2 cellular contexts compared by ENCODE assay signal in the genomic region with DNA sequence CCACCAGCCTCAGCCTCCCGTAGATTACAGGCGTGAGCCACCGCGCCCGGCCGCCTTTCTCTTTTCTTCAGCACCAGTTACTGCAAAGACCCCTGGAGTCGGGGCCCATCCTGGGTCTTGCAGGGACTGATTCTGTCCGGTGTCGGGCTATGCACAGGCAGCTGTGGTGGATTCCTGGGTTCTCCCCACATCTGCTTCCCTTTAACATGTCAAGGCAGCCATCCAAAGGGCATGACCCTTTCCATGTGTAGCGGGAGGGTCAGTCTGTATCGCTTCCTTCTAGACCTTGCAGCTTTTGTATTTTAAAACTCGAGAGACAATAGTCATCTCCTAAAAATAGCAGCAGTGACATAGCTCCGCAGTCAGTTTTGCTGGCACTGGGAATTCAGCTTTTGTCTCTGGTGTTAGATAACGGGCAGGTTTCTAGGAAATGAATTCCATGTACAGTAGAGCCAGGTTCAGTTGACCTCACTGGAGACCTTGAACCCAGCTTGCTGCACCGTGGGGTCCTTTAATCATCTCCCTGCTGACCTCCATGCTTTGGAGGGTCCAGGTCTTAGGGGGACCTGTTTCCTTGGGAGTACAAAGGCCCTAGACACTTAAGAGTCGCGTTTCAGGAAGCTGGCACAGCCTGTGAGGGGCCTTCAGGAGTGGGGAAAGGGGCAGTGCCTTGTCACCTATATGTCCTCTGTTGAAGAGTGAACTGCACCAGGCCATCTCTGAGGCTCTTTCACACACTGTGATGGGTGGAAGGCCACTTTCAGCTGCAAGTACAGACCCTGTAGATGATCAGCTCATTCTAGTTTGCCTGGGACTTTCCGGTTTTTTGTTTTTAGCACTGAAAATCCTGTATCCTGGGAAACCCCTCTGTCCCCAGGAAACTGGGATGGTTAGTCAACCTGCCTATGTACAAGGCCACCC.
TF ChIP-seq lines count a peak whose summit lies in the region.

No MANE protein-coding gene starts in this region.

TF ChIP-seq in liver, 16 proteins besides CTCF, POLR2A, EP300 and RAD21 (continued from another document):
- TF ChIP-seq, protein P1, sequence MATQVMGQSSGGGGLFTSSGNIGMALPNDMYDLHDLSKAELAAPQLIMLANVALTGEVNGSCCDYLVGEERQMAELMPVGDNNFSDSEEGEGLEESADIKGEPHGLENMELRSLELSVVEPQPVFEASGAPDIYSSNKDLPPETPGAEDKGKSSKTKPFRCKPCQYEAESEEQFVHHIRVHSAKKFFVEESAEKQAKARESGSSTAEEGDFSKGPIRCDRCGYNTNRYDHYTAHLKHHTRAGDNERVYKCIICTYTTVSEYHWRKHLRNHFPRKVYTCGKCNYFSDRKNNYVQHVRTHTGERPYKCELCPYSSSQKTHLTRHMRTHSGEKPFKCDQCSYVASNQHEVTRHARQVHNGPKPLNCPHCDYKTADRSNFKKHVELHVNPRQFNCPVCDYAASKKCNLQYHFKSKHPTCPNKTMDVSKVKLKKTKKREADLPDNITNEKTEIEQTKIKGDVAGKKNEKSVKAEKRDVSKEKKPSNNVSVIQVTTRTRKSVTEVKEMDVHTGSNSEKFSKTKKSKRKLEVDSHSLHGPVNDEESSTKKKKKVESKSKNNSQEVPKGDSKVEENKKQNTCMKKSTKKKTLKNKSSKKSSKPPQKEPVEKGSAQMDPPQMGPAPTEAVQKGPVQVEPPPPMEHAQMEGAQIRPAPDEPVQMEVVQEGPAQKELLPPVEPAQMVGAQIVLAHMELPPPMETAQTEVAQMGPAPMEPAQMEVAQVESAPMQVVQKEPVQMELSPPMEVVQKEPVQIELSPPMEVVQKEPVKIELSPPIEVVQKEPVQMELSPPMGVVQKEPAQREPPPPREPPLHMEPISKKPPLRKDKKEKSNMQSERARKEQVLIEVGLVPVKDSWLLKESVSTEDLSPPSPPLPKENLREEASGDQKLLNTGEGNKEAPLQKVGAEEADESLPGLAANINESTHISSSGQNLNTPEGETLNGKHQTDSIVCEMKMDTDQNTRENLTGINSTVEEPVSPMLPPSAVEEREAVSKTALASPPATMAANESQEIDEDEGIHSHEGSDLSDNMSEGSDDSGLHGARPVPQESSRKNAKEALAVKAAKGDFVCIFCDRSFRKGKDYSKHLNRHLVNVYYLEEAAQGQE (IDR thresholded peaks at IDR 0.05) = no peak
- no peak for TF ChIP-seq HNF4G (IDR thresholded peaks at IDR 0.05)
- no peak for TF ChIP-seq GABPA (IDR thresholded peaks at IDR 0.05 in 1 of 2, conservative IDR thresholded peaks at IDR 0.05 in 1 of 2)
- TF ChIP-seq NR2F2 (IDR thresholded peaks at IDR 0.05) = peak; percentile 99
- no peak for TF ChIP-seq TAF1 (conservative IDR thresholded peaks at IDR 0.05)
- TF ChIP-seq RXRA (IDR thresholded peaks at IDR 0.05) = peak in 1 of 2 donors; percentile 6

TF ChIP-seq in HepG2, 621 proteins besides CTCF, POLR2A, EP300 and RAD21 (continued from another document):
- TF ChIP-seq, protein P1 (IDR thresholded peaks at IDR 0.05; ENCODE audit: borderline replicate concordance in 1 of 2, low read depth in 1 of 2, low read length in 2 of 2) = no peak
- TF ChIP-seq NR3C1 (CRISPR knock-in tag; IDR thresholded peaks at IDR 0.05) (no peak), BORCS8-MEF2B (CRISPR knock-in tag; IDR thresholded peaks at IDR 0.05) (no peak), NCOA5 (CRISPR knock-in tag; IDR thresholded peaks at IDR 0.05) (no peak), ZNF225 (CRISPR knock-in tag; IDR thresholded peaks at IDR 0.05) (no peak), ZNF24 (IDR thresholded peaks at IDR 0.05) (no peak), MIXL1 (CRISPR knock-in tag; IDR thresholded peaks at IDR 0.05) (no peak), ZNF10 (CRISPR knock-in tag; IDR thresholded peaks at IDR 0.05; ENCODE audit: borderline replicate concordance, low read depth) (no peak), ZNF761 (CRISPR knock-in tag; conservative IDR thresholded peaks at IDR 0.05) (no peak), POGZ (CRISPR knock-in tag; IDR thresholded peaks at IDR 0.05) (no peak)
- TF ChIP-seq, protein P2, sequence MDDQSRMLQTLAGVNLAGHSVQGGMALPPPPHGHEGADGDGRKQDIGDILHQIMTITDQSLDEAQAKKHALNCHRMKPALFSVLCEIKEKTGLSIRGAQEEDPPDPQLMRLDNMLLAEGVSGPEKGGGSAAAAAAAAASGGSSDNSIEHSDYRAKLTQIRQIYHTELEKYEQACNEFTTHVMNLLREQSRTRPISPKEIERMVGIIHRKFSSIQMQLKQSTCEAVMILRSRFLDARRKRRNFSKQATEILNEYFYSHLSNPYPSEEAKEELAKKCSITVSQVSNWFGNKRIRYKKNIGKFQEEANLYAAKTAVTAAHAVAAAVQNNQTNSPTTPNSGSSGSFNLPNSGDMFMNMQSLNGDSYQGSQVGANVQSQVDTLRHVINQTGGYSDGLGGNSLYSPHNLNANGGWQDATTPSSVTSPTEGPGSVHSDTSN (CRISPR knock-in tag; IDR thresholded peaks at IDR 0.05; ENCODE audit: borderline replicate concordance) = no peak
- TF ChIP-seq, protein P3, sequence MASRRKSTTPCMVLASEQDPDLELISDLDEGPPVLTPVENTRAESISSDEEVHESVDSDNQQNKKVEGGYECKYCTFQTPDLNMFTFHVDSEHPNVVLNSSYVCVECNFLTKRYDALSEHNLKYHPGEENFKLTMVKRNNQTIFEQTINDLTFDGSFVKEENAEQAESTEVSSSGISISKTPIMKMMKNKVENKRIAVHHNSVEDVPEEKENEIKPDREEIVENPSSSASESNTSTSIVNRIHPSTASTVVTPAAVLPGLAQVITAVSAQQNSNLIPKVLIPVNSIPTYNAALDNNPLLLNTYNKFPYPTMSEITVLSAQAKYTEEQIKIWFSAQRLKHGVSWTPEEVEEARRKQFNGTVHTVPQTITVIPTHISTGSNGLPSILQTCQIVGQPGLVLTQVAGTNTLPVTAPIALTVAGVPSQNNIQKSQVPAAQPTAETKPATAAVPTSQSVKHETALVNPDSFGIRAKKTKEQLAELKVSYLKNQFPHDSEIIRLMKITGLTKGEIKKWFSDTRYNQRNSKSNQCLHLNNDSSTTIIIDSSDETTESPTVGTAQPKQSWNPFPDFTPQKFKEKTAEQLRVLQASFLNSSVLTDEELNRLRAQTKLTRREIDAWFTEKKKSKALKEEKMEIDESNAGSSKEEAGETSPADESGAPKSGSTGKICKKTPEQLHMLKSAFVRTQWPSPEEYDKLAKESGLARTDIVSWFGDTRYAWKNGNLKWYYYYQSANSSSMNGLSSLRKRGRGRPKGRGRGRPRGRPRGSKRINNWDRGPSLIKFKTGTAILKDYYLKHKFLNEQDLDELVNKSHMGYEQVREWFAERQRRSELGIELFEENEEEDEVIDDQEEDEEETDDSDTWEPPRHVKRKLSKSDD (CRISPR knock-in tag; IDR thresholded peaks at IDR 0.05; ENCODE audit: low read depth) = no peak
